Comparison of ENCODE assay signal across 9 cellular contexts in the genomic region with DNA sequence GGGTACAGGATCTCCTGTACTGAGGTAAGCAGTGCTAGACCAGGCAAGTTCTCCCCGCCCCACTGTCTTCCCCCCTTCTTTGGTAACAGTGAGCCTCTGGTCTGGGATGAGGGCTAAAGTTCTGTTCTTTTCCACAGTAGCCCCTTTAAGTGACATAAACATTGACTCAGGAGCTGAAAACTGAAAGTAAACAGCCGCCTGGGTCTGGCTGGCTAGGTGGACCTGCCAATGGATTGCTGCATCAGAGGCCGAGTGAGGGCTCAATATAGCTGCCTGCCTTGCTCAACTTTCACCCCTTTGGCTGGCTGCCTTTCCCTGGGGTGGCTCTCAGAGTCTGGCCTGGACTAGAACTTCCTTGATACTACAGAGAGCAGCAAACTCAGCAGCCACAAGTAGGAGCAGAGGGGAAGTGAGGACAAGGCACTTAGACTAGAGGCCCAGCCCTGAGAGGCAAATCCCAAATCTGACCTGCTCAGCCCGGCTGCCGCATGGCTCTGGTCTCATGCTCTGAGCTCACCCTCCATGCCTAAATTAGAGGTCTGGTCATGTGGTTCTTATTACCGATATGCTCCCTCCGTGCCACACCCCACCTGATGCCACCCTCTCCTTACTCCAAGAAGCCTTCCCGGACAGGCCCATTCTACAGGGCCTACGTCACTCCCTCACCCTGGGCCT. TPM values are rescaled to one million over a fixed set of nuclear protein-coding genes. Genes with fewer than 3 reads are reported as not detected.
A peak's percentile ranks its signal among the peaks of the same experiment; 100 is the strongest.
DNase-seq lines count a peak whose midpoint lies in the region; ATAC-seq and TF ChIP-seq lines count a peak whose summit lies in the region.
"Had no signal": no experiment of that assay in that cellular context is flagged by ENCODE, and none has a peak within 500 bp of the region (broad histone marks: within the 10 kb centered on the region; RNA-seq: fewer than 3 reads in every experiment).

No MANE protein-coding gene starts in this region.

- no peak for TF ChIP-seq EP300 in sigmoid colon (IDR thresholded peaks at IDR 0.05)

- peaks cover 31% of the 10 kb centered on the region for H3K4me1 Mint-ChIP-seq in T-helper 17 cell

- H3K27ac ChIP-seq in heart left ventricle (peak overlapping the region; percentile 76 to 97 (median 88)), sigmoid colon (peak overlapping the region; percentile 53 to 84 (median 72))
- H3K27ac ChIP-seq: SJSA1 had no signal

- DNase-seq in ELR (ENCODE audit: low read depth) (peak; percentile 15), T-helper 17 cell (no peak), heart left ventricle (peak; percentile 90 to 96 (median 93)), sigmoid colon (peak; percentile 97), NCI-H1436 treated with DMSO at 0.1 percent for 48 hours (lab: John Stamatoyannopoulos, UW) (no peak), 8988T (no peak)

- H3K27me3 Mint-ChIP-seq in T-helper 17 cell = no peaks in the 10 kb centered on the region

- WGBS in heart left ventricle, 4 donors = 27 to 48% (median 42%) methylated on average over 9 of the region's 9 CpGs
- WGBS in sigmoid colon, 2 donors = 17 to 53% methylated on average over 9 of the region's 9 CpGs

- no peak overlapping the region for H3K27ac Mint-ChIP-seq in T-helper 17 cell

- H3K4me1 ChIP-seq in heart left ventricle (peaks cover 0 to 75% (median 24%) of the 10 kb centered on the region in 12 donors), sigmoid colon (peaks cover 0 to 24% (median 22%) of the 10 kb centered on the region in 4 donors)
- H3K4me1 ChIP-seq: SJSA1 had no signal

- peak; percentile 20 for ATAC-seq in T-helper 17 cell
- peak; percentile 95 to 96 (median 95) for ATAC-seq in heart left ventricle
- no peak for ATAC-seq in GM19328 (IDR thresholded peaks at IDR 0.05; ENCODE audit: unreplicated experiment)
- ATAC-seq in HG02571 (IDR thresholded peaks at IDR 0.05; ENCODE audit: unreplicated experiment) = no peak

- TF ChIP-seq POLR2A in heart left ventricle (IDR thresholded peaks at IDR 0.05) (peak in 1 of 2 donors; percentile 16), sigmoid colon (IDR thresholded peaks at IDR 0.05) (no peak)

- H3K36me3 ChIP-seq in heart left ventricle (peaks cover 0 to 35% (median 3%) of the 10 kb centered on the region in 9 donors), sigmoid colon (peaks cover 0 to 10% (median under 1%) of the 10 kb centered on the region in 4 donors)
- H3K36me3 ChIP-seq: SJSA1 had no signal

- H3K27me3 ChIP-seq in heart left ventricle = no peaks in the 10 kb centered on the region
- H3K27me3 ChIP-seq in sigmoid colon = no peaks in the 10 kb centered on the region
- H3K27me3 ChIP-seq: SJSA1 had no signal

- intact Hi-C loops in heart left ventricle (cut with DNase I) (loop anchor here in 5 of 10 donors (2.0 to 10.0 kb wide), 6 partner anchors 36 to 164 kb away; a partner anchor contains a TSS), sigmoid colon (cut with DNase I) (loop anchor here (1.0 to 2.0 kb wide), 2 partner anchors 36 to 54 kb away; a partner anchor contains a TSS)

- H3K9me3 ChIP-seq in T-helper 17 cell (ENCODE audit: control insufficient read depth, low read length, poor library complexity, severe bottlenecking) (peaks cover 3% of the 10 kb centered on the region), heart left ventricle (no peaks in the 10 kb centered on the region), sigmoid colon (no peaks in the 10 kb centered on the region)
- H3K9me3 ChIP-seq: SJSA1 had no signal

- H3K4me3 ChIP-seq in heart left ventricle = no peak overlapping the region
- no peak overlapping the region for H3K4me3 ChIP-seq in sigmoid colon
- H3K4me3 ChIP-seq: SJSA1 had no signal

- H3K36me3 Mint-ChIP-seq in T-helper 17 cell (ENCODE audit: low read depth) = no peaks in the 10 kb centered on the region

- H3K4me3 Mint-ChIP-seq in T-helper 17 cell = no peak overlapping the region

- TF ChIP-seq CTCF in heart left ventricle (IDR thresholded peaks at IDR 0.05) (peak in 1 of 12 donors; percentile 6), sigmoid colon (IDR thresholded peaks at IDR 0.05) (no peak)

RNA-seq across cellular contexts. Expression of a gene that starts 9.6 kb away (rescaled TPM):
- 1 to 10 TPM; 5.5 to 6.0 TPM for total RNA-seq in T-helper 17 cell
- 1 to 10 TPM in 8 of 9 donors, under 1 TPM in 1; 0.50 to 8.3 (median 1.7) TPM for total RNA-seq in heart left ventricle
- 1 to 10 TPM; 1.4 to 1.7 TPM for polyA plus RNA-seq in heart left ventricle
- total RNA-seq in sigmoid colon = 1 to 10 TPM in 2 of 4 donors, under 1 TPM in 2; 0.41 to 2.8 (median 1.0) TPM
- 1 to 10 TPM in 1 of 3 donors, under 1 TPM in 1, not detected in 1; 0.23 to 1.9 TPM for polyA plus RNA-seq in sigmoid colon

RNA-seq across cellular contexts. Expression of a gene that starts 35.8 kb away (rescaled TPM):
- total RNA-seq in T-helper 17 cell = 100 to 1,000 TPM; 701 to 919 TPM
- total RNA-seq in heart left ventricle = 100 to 1,000 TPM in 1 of 9 donors, 10 to 100 TPM in 8; 13.7 to 170 (median 19.7) TPM
- polyA plus RNA-seq in heart left ventricle = 10 to 100 TPM; 11.9 to 20.2 TPM
- 10 to 100 TPM; 23.8 to 38.8 (median 27.9) TPM for total RNA-seq in sigmoid colon
- 100 to 1,000 TPM in 1 of 3 donors, 10 to 100 TPM in 2; 37.2 to 117 (median 52.5) TPM for polyA plus RNA-seq in sigmoid colon

Comparison
In these comparisons a context has a peak if more than half of its experiments do, and no peak if none do; other contexts are left out.
1. DNase-seq: peak in ELR (single experiment), heart left ventricle (5 of 5) and sigmoid colon (single experiment); none in T-helper 17 cell (0 of 3), NCI-H1436 treated with DMSO at 0.1 percent for 48 hours (single experiment) and 8988T (single experiment).
2. ATAC-seq: peak in T-helper 17 cell (single experiment) and heart left ventricle (4 of 4); none in GM19328 (single experiment) and HG02571 (single experiment).
3. RNA of a gene that starts 35.8 kb away (total RNA-seq): 701 to 919 TPM in T-helper 17 cell; 23.8 to 38.8 TPM in sigmoid colon and 13.7 to 170 TPM in heart left ventricle; every median in the first group is over 4 times any median in the second.